Comparison of ENCODE assay signal across 9 cellular contexts in genomic region chr5:36606052-36606436, GRCh38. TPM values are rescaled to one million over a fixed set of nuclear protein-coding genes. Genes with fewer than 3 reads are reported as not detected.
DNase-seq lines count a peak whose midpoint lies in the region; ATAC-seq and TF ChIP-seq lines count a peak whose summit lies in the region.
"Had no signal": no experiment of that assay in that cellular context is flagged by ENCODE, and none has a peak within 500 bp of the region (broad histone marks: within the 10 kb centered on the region; RNA-seq: fewer than 3 reads in every experiment).

No MANE protein-coding gene starts in this region.

- H3K9ac ChIP-seq in Karpas-422 (ENCODE audit: low read length) = no peak overlapping the region

- H3K79me2 ChIP-seq in Karpas-422 (ENCODE audit: low read length) = no peaks in the 10 kb centered on the region

- no peaks in the 10 kb centered on the region for H3K27me3 Mint-ChIP-seq in dendritic cell treated with granulocyte-macrophage colony-stimulating factor and Interleukin-4, amounts not matched to agents 40 ng/mL and 50 ng/mL, for 4 days
- peaks cover 27 to 79% (median 33%) of the 10 kb centered on the region in 5 donors for H3K27me3 Mint-ChIP-seq in naive thymus-derived CD8-positive, alpha-beta T cell

- H3K4me2 ChIP-seq in Karpas-422 (ENCODE audit: low read depth, low read length, poor library complexity, severe bottlenecking) = peak overlapping the region; percentile 70

- peaks cover 8% of the 10 kb centered on the region for H3K9me3 Mint-ChIP-seq in dendritic cell treated with granulocyte-macrophage colony-stimulating factor and Interleukin-4, amounts not matched to agents 40 ng/mL and 50 ng/mL, for 4 days
- H3K9me3 Mint-ChIP-seq in naive thymus-derived CD8-positive, alpha-beta T cell = peaks cover 0 to 5% (median 0%) of the 10 kb centered on the region in 9 donors

- DNase-seq in AG10803 (ENCODE audit: low read depth) = no peak
- DNase-seq in Karpas-422 = no peak
- DNase-seq in naive thymus-derived CD8-positive, alpha-beta T cell = no peak
- DNase-seq in NCI-H1092 (lab: John Stamatoyannopoulos, UW) = no peak
- no peak for DNase-seq in NCI-H82 treated with DMSO at 0.1 percent for 48 hours (lab: John Stamatoyannopoulos, UW; ENCODE audit: unreplicated experiment)
- DNase-seq in NCI-H446 treated with DMSO at 0.1 percent for 48 hours (lab: John Stamatoyannopoulos, UW) = no peak

- H3K4me1 Mint-ChIP-seq in dendritic cell treated with granulocyte-macrophage colony-stimulating factor and Interleukin-4, amounts not matched to agents 40 ng/mL and 50 ng/mL, for 4 days (ENCODE audit: low read depth) = peaks cover 17% of the 10 kb centered on the region
- H3K4me1 Mint-ChIP-seq in naive thymus-derived CD8-positive, alpha-beta T cell = peaks cover 5 to 18% (median 14%) of the 10 kb centered on the region in 4 donors

- peak overlapping the region; percentile 92 for H3K27ac Mint-ChIP-seq in dendritic cell treated with granulocyte-macrophage colony-stimulating factor and Interleukin-4, amounts not matched to agents 40 ng/mL and 50 ng/mL, for 4 days
- no peak overlapping the region for H3K27ac Mint-ChIP-seq in naive thymus-derived CD8-positive, alpha-beta T cell

- no peaks in the 10 kb centered on the region for H3K9me3 ChIP-seq in Karpas-422 (ENCODE audit: low read length)

- H3K27ac ChIP-seq in Karpas-422 (ENCODE audit: low read length) = no peak overlapping the region

- intact Hi-C loops in dendritic cell treated with granulocyte-macrophage colony-stimulating factor and Interleukin-4, amounts not matched to agents 40 ng/mL and 50 ng/mL, for 4 days (cut with micrococcal nuclease) = loop anchor here (5.0 kb wide), 1 partner anchor 51 kb away; no protein-coding TSS in a partner anchor

- POLR2A ChIA-PET in naive thymus-derived CD8-positive, alpha-beta T cell (lab: Charles Lee) = no interaction called here

- no peaks in the 10 kb centered on the region for H3K36me3 ChIP-seq in Karpas-422 (ENCODE audit: insufficient read depth, low read length)

- peak overlapping the region; percentile 91; the same call in 1 of the 2 replicates for H2AFZ ChIP-seq in Karpas-422 (ENCODE audit: low read length)

- ATAC-seq in naive thymus-derived CD8-positive, alpha-beta T cell = no peak
- ATAC-seq in HG03139 (IDR thresholded peaks at IDR 0.05; ENCODE audit: unreplicated experiment) = no peak

- peaks cover 16% of the 10 kb centered on the region for H3K36me3 Mint-ChIP-seq in dendritic cell treated with granulocyte-macrophage colony-stimulating factor and Interleukin-4, amounts not matched to agents 40 ng/mL and 50 ng/mL, for 4 days (ENCODE audit: low read depth)
- no peaks in the 10 kb centered on the region for H3K36me3 Mint-ChIP-seq in naive thymus-derived CD8-positive, alpha-beta T cell

- H4K20me1 ChIP-seq in Karpas-422 (ENCODE audit: insufficient read depth, low read depth, low read length) = no peaks in the 10 kb centered on the region

- H3K4me3 Mint-ChIP-seq in dendritic cell treated with granulocyte-macrophage colony-stimulating factor and Interleukin-4, amounts not matched to agents 40 ng/mL and 50 ng/mL, for 4 days = peak overlapping the region; percentile 91
- peak overlapping the region; percentile 49 to 81 (median 75) for H3K4me3 Mint-ChIP-seq in naive thymus-derived CD8-positive, alpha-beta T cell

- TF ChIP-seq CTCF in AG10803 (conservative IDR thresholded peaks at IDR 0.05; ENCODE audit: low read length) = no peak

- H3K27me3 ChIP-seq in Karpas-422 (ENCODE audit: low read length) = no peaks in the 10 kb centered on the region

- no peaks in the 10 kb centered on the region for H3K9me2 ChIP-seq in Karpas-422 (replicated peaks; ENCODE audit: insufficient read depth, low read length)

- H3K4me1 ChIP-seq in Karpas-422 (ENCODE audit: low read length) = peaks cover 9% of the 10 kb centered on the region

- H3K4me3 ChIP-seq in AG10803 (ENCODE audit: low read length) (peak overlapping the region; percentile 76), Karpas-422 (ENCODE audit: low read length) (peak overlapping the region; percentile 53; the same call in 1 of the 2 replicates)

RNA-seq across cellular contexts. Expression of gene SLC1A3, which starts 0.4 kb away (rescaled TPM):
- total RNA-seq in Karpas-422 (2014; rRNA removed; shearing (Covaris generic); ENCODE audit: low replicate concordance) = not detected in 2 replicates
- not detected for total RNA-seq in naive thymus-derived CD8-positive, alpha-beta T cell
- polyA plus RNA-seq in naive thymus-derived CD8-positive, alpha-beta T cell = not detected
- total RNA-seq: T-helper 2 cell treated with Interferon-gamma antibody and Interleukin-4, amounts not matched to agents 100 ng/mL and 5 ng/mL, for 36 hours had no signal
